In genomic region chr19:13861714-13862531, GRCh38 we compare ENCODE assay signal across 1 cellular context.
TF ChIP-seq lines count a peak whose summit lies in the region.

No MANE protein-coding gene starts in this region.

TF ChIP-seq in HepG2, 621 proteins besides CTCF, POLR2A, EP300 and RAD21 (continued from another document and continues in another):
- TF ChIP-seq HMGXB4 (CRISPR knock-in tag; IDR thresholded peaks at IDR 0.05; ENCODE audit: borderline replicate concordance in 1 of 2, low read depth in 1 of 2), result peak; percentile 57 to 79; a peak in 2 of 4 replicates
- TF ChIP-seq ZNF362 (CRISPR knock-in tag; IDR thresholded peaks at IDR 0.05; ENCODE audit: borderline replicate concordance), result peak; percentile 25; the same call in 1 of the 2 replicates
- TF ChIP-seq ZNF329 (CRISPR knock-in tag; IDR thresholded peaks at IDR 0.05; ENCODE audit: low read depth), result no peak
- 0 out of 2 replicates have a peak, but pooled peaks have one; percentile 66 for TF ChIP-seq RELA (CRISPR knock-in tag; IDR thresholded peaks at IDR 0.05)
- peak; percentile 29; the same call in 1 of the 2 replicates for TF ChIP-seq PAXIP1 (CRISPR knock-in tag; conservative IDR thresholded peaks at IDR 0.05)
- no peak for TF ChIP-seq ZNF33A (CRISPR knock-in tag; IDR thresholded peaks at IDR 0.05; ENCODE audit: borderline replicate concordance)
- peak; percentile 68; the same call in 1 of the 2 replicates for TF ChIP-seq ZBTB10 (CRISPR knock-in tag; IDR thresholded peaks at IDR 0.05; ENCODE audit: borderline replicate concordance)
- TF ChIP-seq SOX13 (IDR thresholded peaks at IDR 0.05), result no peak
- peak in 1 of 2 experiments; percentile 22; a peak in 1 of 4 replicates for TF ChIP-seq SOX13 (CRISPR knock-in tag; conservative IDR thresholded peaks at IDR 0.05 in 1 of 2, IDR thresholded peaks at IDR 0.05 in 1 of 2)
- peak; percentile 58; the same call in 1 of the 2 replicates for TF ChIP-seq ZNF121 (CRISPR knock-in tag; IDR thresholded peaks at IDR 0.05)
- no peak for TF ChIP-seq MAFK (conservative IDR thresholded peaks at IDR 0.05 in 1 of 2, IDR thresholded peaks at IDR 0.05 in 1 of 2; ENCODE audit: low read length in 2 of 2)
- peak; percentile 59 for TF ChIP-seq YY1 (IDR thresholded peaks at IDR 0.05; ENCODE audit: insufficient read depth, insufficient replicate concordance, low read depth, low read length)
- TF ChIP-seq ZBTB7A (CRISPR knock-in tag; IDR thresholded peaks at IDR 0.05), result no peak
- TF ChIP-seq SKI (IDR thresholded peaks at IDR 0.05; ENCODE audit: partially characterized antibody), result peak; percentile 50
- TF ChIP-seq ERF (CRISPR knock-in tag; IDR thresholded peaks at IDR 0.05), result 0 out of 2 replicates have a peak, but pooled peaks have one; percentile 50
- peak; percentile 22; the same call in 1 of the 2 replicates for TF ChIP-seq PHF21A (CRISPR knock-in tag; IDR thresholded peaks at IDR 0.05)
- peak; percentile 41; the same call in 1 of the 2 replicates for TF ChIP-seq THAP11 (CRISPR knock-in tag; IDR thresholded peaks at IDR 0.05)
- TF ChIP-seq ARID2 (CRISPR knock-in tag; IDR thresholded peaks at IDR 0.05; ENCODE audit: borderline replicate concordance), result 0 out of 2 replicates have a peak, but pooled peaks have one; percentile 28
- peak; percentile 50; the same call in 1 of the 2 replicates for TF ChIP-seq GATAD1 (CRISPR knock-in tag; IDR thresholded peaks at IDR 0.05)
- peak; percentile 56; the same call in 1 of the 2 replicates for TF ChIP-seq ZFX (CRISPR knock-in tag; IDR thresholded peaks at IDR 0.05; ENCODE audit: low read depth)
- peak; percentile 70 for TF ChIP-seq GATAD2A (CRISPR knock-in tag; IDR thresholded peaks at IDR 0.05)
- no peak for TF ChIP-seq MAFF (IDR thresholded peaks at IDR 0.05; ENCODE audit: low read depth, low read length)
- no peak for TF ChIP-seq SP1 (IDR thresholded peaks at IDR 0.05)
- TF ChIP-seq SP1 (CRISPR knock-in tag; IDR thresholded peaks at IDR 0.05), result peak; percentile 59; the same call in 1 of the 2 replicates
- peak; percentile 74 for TF ChIP-seq PATZ1 (CRISPR knock-in tag; IDR thresholded peaks at IDR 0.05)
- TF ChIP-seq XRCC5 (optimal IDR thresholded peaks at IDR 0.05; ENCODE audit: low read length), result peak; percentile 81
- TF ChIP-seq ZNF331 (CRISPR knock-in tag; IDR thresholded peaks at IDR 0.05), result peak; percentile 47; the same call in 1 of the 2 replicates
- no peak for TF ChIP-seq KLF11 (CRISPR knock-in tag; IDR thresholded peaks at IDR 0.05)
- TF ChIP-seq PHF8 (CRISPR knock-in tag; IDR thresholded peaks at IDR 0.05), result peak; percentile 34; the same call in 1 of the 2 replicates
- TF ChIP-seq ZNF281 (CRISPR knock-in tag; IDR thresholded peaks at IDR 0.05; ENCODE audit: borderline replicate concordance), result 0 out of 2 replicates have a peak, but pooled peaks have one; percentile 51
- TF ChIP-seq ATF3 (CRISPR knock-in tag; IDR thresholded peaks at IDR 0.05), result 0 out of 2 replicates have a peak, but pooled peaks have one; percentile 52
- peak; percentile 77 for TF ChIP-seq THRA (CRISPR knock-in tag; IDR thresholded peaks at IDR 0.05; ENCODE audit: borderline replicate concordance)
- TF ChIP-seq ATF7-NPFF (CRISPR knock-in tag; IDR thresholded peaks at IDR 0.05; ENCODE audit: low read depth), result 0 out of 2 replicates have a peak, but pooled peaks have one; percentile 24
- TF ChIP-seq NR2F1 (CRISPR knock-in tag; IDR thresholded peaks at IDR 0.05), result no peak
- TF ChIP-seq ZKSCAN1 (IDR thresholded peaks at IDR 0.05; ENCODE audit: low read length), result 0 out of 2 replicates have a peak, but pooled peaks have one; percentile 25
- no peak for TF ChIP-seq TFE3 (CRISPR knock-in tag; IDR thresholded peaks at IDR 0.05)
- no peak for TF ChIP-seq SMAD1 (CRISPR knock-in tag; IDR thresholded peaks at IDR 0.05; ENCODE audit: borderline replicate concordance, low read depth)
- TF ChIP-seq KDM2A (CRISPR knock-in tag; IDR thresholded peaks at IDR 0.05; ENCODE audit: borderline replicate concordance, low read depth), result peak; percentile 67; the same call in 1 of the 2 replicates
